8 cellular contexts compared by ENCODE assay signal in the genomic region with DNA sequence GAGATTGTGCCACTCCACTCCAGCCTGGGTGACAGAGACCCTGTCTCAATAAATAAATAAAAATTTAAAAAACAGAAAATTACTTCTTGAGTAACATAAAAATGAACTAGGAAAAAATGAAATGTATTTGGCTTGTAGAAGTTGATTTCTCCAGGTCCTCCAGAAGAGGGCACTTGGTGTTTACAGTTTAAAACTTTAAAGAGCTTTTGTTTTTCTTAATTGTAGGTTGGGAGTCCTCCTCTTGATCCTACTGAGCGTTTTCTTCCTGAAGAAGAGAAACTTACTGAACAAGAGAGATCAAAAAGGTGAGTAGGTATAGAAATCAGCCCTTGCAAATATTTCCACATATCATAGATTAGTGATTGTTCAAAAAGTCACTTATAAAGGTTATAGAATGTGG. TPM values are rescaled to one million over a fixed set of nuclear protein-coding genes. Genes with fewer than 3 reads are reported as not detected.
A peak's percentile ranks its signal among the peaks of the same experiment; 100 is the strongest.
DNase-seq lines count a peak whose midpoint lies in the region; ATAC-seq, FAIRE-seq and TF ChIP-seq lines count a peak whose summit lies in the region.

No MANE protein-coding gene starts in this region.

- peaks cover 5% of the 10 kb centered on the region for H3F3A ChIP-seq in neural progenitor cell (ENCODE audit: low read depth)

- H3K36me3 ChIP-seq in OCI-LY7 (ENCODE audit: insufficient read depth, low read length) (peaks cover 24% of the 10 kb centered on the region; the same call in 1 of the 2 replicates), neural progenitor cell (peaks cover 21% of the 10 kb centered on the region)

- H3K27me3 Mint-ChIP-seq in activated CD4-positive, alpha-beta T cell treated with anti-CD3 and anti-CD28 coated beads, Interleukin-2, amount 10 ng/mL, durations not matched to agents 7 days and 5 days, result no peaks in the 10 kb centered on the region
- no peaks in the 10 kb centered on the region for H3K27me3 Mint-ChIP-seq in neural progenitor cell (ENCODE audit: insufficient read depth, low read depth)
- no peaks in the 10 kb centered on the region for H3K27me3 Mint-ChIP-seq in T-helper 2 cell treated with Interferon-gamma antibody and Interleukin-4, amounts not matched to agents 5 μg/mL and 100 μg/mL, for 36 hours (ENCODE audit: low read depth)

- H3K4me3 ChIP-seq in OCI-LY7 (ENCODE audit: low read depth, low read length, poor library complexity, severe bottlenecking), result no peak overlapping the region
- H3K4me3 ChIP-seq in neural progenitor cell, result no peak overlapping the region

- H3K79me2 ChIP-seq in OCI-LY7 (ENCODE audit: insufficient read depth, low read depth, low read length), result no peaks in the 10 kb centered on the region
- H3K79me2 ChIP-seq in neural progenitor cell (ENCODE audit: low read depth), result peaks cover 8% of the 10 kb centered on the region

- no peak overlapping the region for H3K9ac ChIP-seq in neural progenitor cell

- no peak overlapping the region for H3K27ac ChIP-seq in OCI-LY7 (ENCODE audit: low read depth, low read length, poor library complexity, severe bottlenecking)
- H3K27ac ChIP-seq in neural progenitor cell, result no peak overlapping the region

- H3K27ac Mint-ChIP-seq in activated CD4-positive, alpha-beta T cell treated with anti-CD3 and anti-CD28 coated beads, Interleukin-2, amount 10 ng/mL, durations not matched to agents 7 days and 5 days, result no peak overlapping the region
- no peak overlapping the region for H3K27ac Mint-ChIP-seq in neural progenitor cell
- H3K27ac Mint-ChIP-seq in T-helper 2 cell treated with Interferon-gamma antibody and Interleukin-4, amounts not matched to agents 5 μg/mL and 100 μg/mL, for 36 hours, result no peak overlapping the region

- H3K4me2 ChIP-seq in OCI-LY7 (ENCODE audit: low read length), result no peak overlapping the region
- H3K4me2 ChIP-seq in neural progenitor cell, result no peak overlapping the region

- peak; percentile 81 for FAIRE-seq in endometrium (lab: Jason Lieb, UNC)

- POLR2A ChIA-PET in activated CD4-positive, alpha-beta T cell treated with anti-CD3 and anti-CD28 coated beads, Interleukin-2, amount 10 ng/mL, durations not matched to agents 7 days and 5 days (lab: Charles Lee), result no interaction called here
- POLR2A ChIA-PET in OCI-LY7 (lab: Charles Lee), result no interaction called here

- peaks cover 5% of the 10 kb centered on the region for H3K36me3 Mint-ChIP-seq in activated CD4-positive, alpha-beta T cell treated with anti-CD3 and anti-CD28 coated beads, Interleukin-2, amount 10 ng/mL, durations not matched to agents 7 days and 5 days (ENCODE audit: low read depth)
- peaks cover 1% of the 10 kb centered on the region for H3K36me3 Mint-ChIP-seq in neural progenitor cell
- peaks cover 10% of the 10 kb centered on the region for H3K36me3 Mint-ChIP-seq in T-helper 2 cell treated with Interferon-gamma antibody and Interleukin-4, amounts not matched to agents 5 μg/mL and 100 μg/mL, for 36 hours (ENCODE audit: low read depth)

- BruUV-seq in OCI-LY7 (replicated peaks; lab: Mats Ljungman, UMichigan), result no TSS peak

- no peaks in the 10 kb centered on the region for H3K27me3 ChIP-seq in neural progenitor cell

- H3K4me1 Mint-ChIP-seq in activated CD4-positive, alpha-beta T cell treated with anti-CD3 and anti-CD28 coated beads, Interleukin-2, amount 10 ng/mL, durations not matched to agents 7 days and 5 days, result peaks cover 4% of the 10 kb centered on the region
- no peaks in the 10 kb centered on the region for H3K4me1 Mint-ChIP-seq in neural progenitor cell
- H3K4me1 Mint-ChIP-seq in T-helper 2 cell treated with Interferon-gamma antibody and Interleukin-4, amounts not matched to agents 5 μg/mL and 100 μg/mL, for 36 hours (ENCODE audit: low read depth), result peaks cover 1% of the 10 kb centered on the region

- CTCF ChIA-PET in activated CD4-positive, alpha-beta T cell treated with anti-CD3 and anti-CD28 coated beads, Interleukin-2, amount 10 ng/mL, durations not matched to agents 7 days and 5 days (lab: Charles Lee), result interaction anchor here (0.6 to 2.8 kb wide), 19 partner anchors 9 to 528 kb away, joined by 3 to 17 read pairs (median 4); no protein-coding TSS in a partner anchor
- CTCF ChIA-PET in OCI-LY7 (lab: Charles Lee; ENCODE audit: unreplicated experiment), result no interaction called here

- peak; percentile 37 for DNase-seq in activated CD4-positive, alpha-beta T cell treated with anti-CD3 and anti-CD28 coated beads, Interleukin-2, amount 10 ng/mL, durations not matched to agents 7 days and 5 days
- no peak for DNase-seq in activated CD4-positive, alpha-beta T cell treated with anti-CD3 and anti-CD28 coated beads for 48 hours
- DNase-seq in OCI-LY7 (ENCODE audit: low spot score) (peak; percentile 49), neural progenitor cell (ENCODE audit: low spot score) (peak; percentile 13), DMS153 (lab: John Stamatoyannopoulos, UW) (no peak)
- DNase-seq in T-helper 2 cell treated with Interferon-gamma antibody and Interleukin-4, amounts not matched to agents 5 μg/mL and 100 μg/mL, for 36 hours (ENCODE audit: low spot score), result no peak

- ATAC-seq in HG03342 (IDR thresholded peaks at IDR 0.05; ENCODE audit: unreplicated experiment), result no peak

- H3K9me3 ChIP-seq in OCI-LY7 (ENCODE audit: low read length) (no peaks in the 10 kb centered on the region), neural progenitor cell (ENCODE audit: low read depth) (no peaks in the 10 kb centered on the region)

- H3K9me2 ChIP-seq in OCI-LY7 (ENCODE audit: insufficient read depth, low read length), result no peaks in the 10 kb centered on the region

- no peaks in the 10 kb centered on the region for H3K4me1 ChIP-seq in OCI-LY7 (ENCODE audit: insufficient read depth, low read length, poor library complexity, severe bottlenecking)
- H3K4me1 ChIP-seq in neural progenitor cell, result no peaks in the 10 kb centered on the region

- H3K9me3 Mint-ChIP-seq in activated CD4-positive, alpha-beta T cell treated with anti-CD3 and anti-CD28 coated beads, Interleukin-2, amount 10 ng/mL, durations not matched to agents 7 days and 5 days, result no peaks in the 10 kb centered on the region
- no peaks in the 10 kb centered on the region for H3K9me3 Mint-ChIP-seq in neural progenitor cell
- no peaks in the 10 kb centered on the region for H3K9me3 Mint-ChIP-seq in T-helper 2 cell treated with Interferon-gamma antibody and Interleukin-4, amounts not matched to agents 5 μg/mL and 100 μg/mL, for 36 hours

- intact Hi-C loops in OCI-LY7 (cut with micrococcal nuclease; ENCODE audit: unreplicated experiment), result loop anchor here (1.0 to 10.0 kb wide), 3 partner anchors 88 to 410 kb away; partner anchors contain the start of genes HKDC1 and TACR2

- H4K20me1 ChIP-seq in OCI-LY7 (ENCODE audit: insufficient read depth, low read length) (no peaks in the 10 kb centered on the region), neural progenitor cell (ENCODE audit: low read depth) (no peaks in the 10 kb centered on the region)

- H3K4me3 Mint-ChIP-seq in activated CD4-positive, alpha-beta T cell treated with anti-CD3 and anti-CD28 coated beads, Interleukin-2, amount 10 ng/mL, durations not matched to agents 7 days and 5 days, result no peak overlapping the region
- no peak overlapping the region for H3K4me3 Mint-ChIP-seq in neural progenitor cell
- H3K4me3 Mint-ChIP-seq in T-helper 2 cell treated with Interferon-gamma antibody and Interleukin-4, amounts not matched to agents 5 μg/mL and 100 μg/mL, for 36 hours, result no peak overlapping the region

- TF ChIP-seq CTCF in OCI-LY7 (conservative IDR thresholded peaks at IDR 0.05; ENCODE audit: low read length) (peak; percentile 76), neural progenitor cell (IDR thresholded peaks at IDR 0.05) (peak; percentile 43)

- no peak overlapping the region for H2AFZ ChIP-seq in OCI-LY7 (ENCODE audit: low read length)
- no peak overlapping the region for H2AFZ ChIP-seq in neural progenitor cell (replicated peaks)

RNA-seq across cellular contexts. Expression of gene KIFBP, which starts 16.2 kb away (rescaled TPM):
- total RNA-seq in activated CD4-positive, alpha-beta T cell treated with anti-CD3 and anti-CD28 coated beads, Interleukin-2, amount 10 ng/mL, durations not matched to agents 7 days and 5 days, result 10 to 100 TPM; 13.8 to 15.1 TPM
- 11.9 and 12.6 TPM in 2 replicates for total RNA-seq in OCI-LY7 (2014; rRNA removed; shearing (Covaris generic))
- 5.4 and 6.6 TPM in 2 replicates for total RNA-seq in OCI-LY7 (2022)
- 27.3 and 44.9 TPM in 2 replicates for total RNA-seq in neural progenitor cell (ENCODE audit: low replicate concordance)

RNA-seq across cellular contexts. Expression of gene DDX21, which starts 48.9 kb away (rescaled TPM):
- 10 to 100 TPM; 81.6 to 92.4 TPM for total RNA-seq in activated CD4-positive, alpha-beta T cell treated with anti-CD3 and anti-CD28 coated beads, Interleukin-2, amount 10 ng/mL, durations not matched to agents 7 days and 5 days
- 107 and 133 TPM in 2 replicates for total RNA-seq in OCI-LY7 (2014; rRNA removed; shearing (Covaris generic))
- total RNA-seq in OCI-LY7 (2022) (135 and 159 TPM in 2 replicates), neural progenitor cell (ENCODE audit: low replicate concordance) (51.2 and 69.9 TPM in 2 replicates)

Comparison
In these comparisons a context has a peak if more than half of its experiments do, and no peak if none do; other contexts are left out.
1. DNase-seq: peak in activated CD4-positive, alpha-beta T cell treated with anti-CD3 and anti-CD28 coated beads, Interleukin-2, amount 10 ng/mL, durations not matched to agents 7 days and 5 days (single experiment), OCI-LY7 (single experiment) and neural progenitor cell (single experiment); none in activated CD4-positive, alpha-beta T cell treated with anti-CD3 and anti-CD28 coated beads for 48 hours (single experiment), DMS153 (single experiment) and T-helper 2 cell treated with Interferon-gamma antibody and Interleukin-4, amounts not matched to agents 5 μg/mL and 100 μg/mL, for 36 hours (single experiment).